Comparison of ENCODE assay signal across 11 cellular contexts in genomic region chr17:74769856-74770497, GRCh38. TPM values are rescaled to one million over a fixed set of nuclear protein-coding genes. Genes with fewer than 3 reads are reported as not detected.
A peak's percentile ranks its signal among the peaks of the same experiment; 100 is the strongest.
DNase-seq lines count a peak whose midpoint lies in the region; ATAC-seq, FAIRE-seq and TF ChIP-seq lines count a peak whose summit lies in the region.
"Had no signal": no experiment of that assay in that cellular context is flagged by ENCODE, and none has a peak within 500 bp of the region (broad histone marks: within the 10 kb centered on the region; RNA-seq: fewer than 3 reads in every experiment).

No MANE protein-coding gene starts in this region.

- no peaks in the 10 kb centered on the region for H3K9me3 ChIP-seq in neutrophil
- H3K9me3 ChIP-seq: right atrium auricular region, SJSA1 had no signal

- H3K27ac ChIP-seq in neutrophil = peak overlapping the region; percentile 69
- H3K27ac ChIP-seq: SJSA1 had no signal

- H3K27me3 ChIP-seq in neutrophil = no peaks in the 10 kb centered on the region
- H3K27me3 ChIP-seq: right atrium auricular region, SJSA1 had no signal

- DNase-seq in GM12891 (ENCODE audit: insufficient read length, low spot score) = no peak
- DNase-seq in central memory CD8-positive, alpha-beta T cell (ENCODE audit: low spot score in 2 of 2) = no peak
- no peak for DNase-seq in foreskin melanocyte
- no peak for DNase-seq in DMS 273 (lab: John Stamatoyannopoulos, UW; ENCODE audit: unreplicated experiment)
- DNase-seq: COR-L47 had no signal

- FAIRE-seq in GM12891 (lab: Jason Lieb, UNC) = no peak

- H3K4me1 ChIP-seq in neutrophil (ENCODE audit: control insufficient read depth in 1 of 2, insufficient read depth in 1 of 2, low read depth in 1 of 2, low read length in 1 of 2) = peaks cover 8 to 12% of the 10 kb centered on the region in 2 experiments

- peak overlapping the region; percentile 80 for H3K27ac Mint-ChIP-seq in central memory CD8-positive, alpha-beta T cell (ENCODE audit: low read depth)
- H3K27ac Mint-ChIP-seq: memory B cell had no signal

- no peak for ATAC-seq in central memory CD8-positive, alpha-beta T cell (replicated peaks; ENCODE audit: extremely low read depth, poor library complexity, severe bottlenecking)
- no peak for ATAC-seq in GM21367 (IDR thresholded peaks at IDR 0.05; ENCODE audit: unreplicated experiment)

- peaks cover 76% of the 10 kb centered on the region for H3K36me3 ChIP-seq in neutrophil

- peaks cover 40% of the 10 kb centered on the region for H3K4me1 Mint-ChIP-seq in central memory CD8-positive, alpha-beta T cell

- no peaks in the 10 kb centered on the region for H3K9me3 Mint-ChIP-seq in central memory CD8-positive, alpha-beta T cell
- H3K9me3 Mint-ChIP-seq: memory B cell had no signal

- H3K27me3 Mint-ChIP-seq in central memory CD8-positive, alpha-beta T cell = no peaks in the 10 kb centered on the region
- H3K27me3 Mint-ChIP-seq: memory B cell had no signal

- H3K4me3 Mint-ChIP-seq in central memory CD8-positive, alpha-beta T cell = no peak overlapping the region
- H3K4me3 Mint-ChIP-seq: memory B cell had no signal

- H3K4me3 ChIP-seq in neutrophil (ENCODE audit: low read depth in 1 of 2, low read length in 1 of 2) = no peak overlapping the region
- H3K4me3 ChIP-seq: right atrium auricular region, SJSA1 had no signal

- peaks cover 59% of the 10 kb centered on the region for H3K36me3 Mint-ChIP-seq in central memory CD8-positive, alpha-beta T cell (ENCODE audit: insufficient read depth)

- no peak for TF ChIP-seq CTCF in neutrophil (IDR thresholded peaks at IDR 0.05)

- TF ChIP-seq POLR2A in GM12891 (IDR thresholded peaks at IDR 0.05; ENCODE audit: low read depth, low read length) = no peak

TF ChIP-seq in GM12891, 5 proteins besides CTCF, POLR2A, EP300 and RAD21:
- TF ChIP-seq POLR2AphosphoS5 (IDR thresholded peaks at IDR 0.05; ENCODE audit: low read depth, low read length) (0 out of 2 replicates have a peak, but pooled peaks have one; percentile 30), POU2F2 (IDR thresholded peaks at IDR 0.05; ENCODE audit: low read depth, low read length) (no peak), PAX5 (IDR thresholded peaks at IDR 0.05; ENCODE audit: insufficient read depth, low read length, severe bottlenecking) (no peak)
TF ChIP-seq in GM12891: peak in this region for 1.

TF ChIP-seq in PFSK-1, 5 proteins besides CTCF, POLR2A, EP300 and RAD21:
- no peak for TF ChIP-seq SIN3A (IDR thresholded peaks at IDR 0.05; ENCODE audit: borderline replicate concordance, insufficient read depth, low read length)
- no peak for TF ChIP-seq REST (IDR thresholded peaks at IDR 0.05; ENCODE audit: insufficient read depth in 1 of 2, low read depth in 2 of 2, low read length in 2 of 2)
- no peak for TF ChIP-seq TAF1 (IDR thresholded peaks at IDR 0.05; ENCODE audit: borderline replicate concordance, insufficient read depth, low read length)
- TF ChIP-seq FOXP2 (optimal IDR thresholded peaks at IDR 0.05; ENCODE audit: borderline replicate concordance, extremely low read depth, extremely low read length, insufficient read depth) = no peak
- peak; percentile 42; the same call in 1 of the 2 replicates for TF ChIP-seq POLR2AphosphoS5 (IDR thresholded peaks at IDR 0.05; ENCODE audit: low read depth, low read length)

RNA-seq across cellular contexts. Expression of gene NAT9, which starts 6.2 kb away (rescaled TPM):
- 32.7 TPM for polyA plus RNA-seq in GM12891 (2012; ENCODE audit: low read depth, missing spikeins)
- polyA plus RNA-seq in PFSK-1 (2012; ENCODE audit: insufficient read length, low read depth) = 78.2 TPM

RNA-seq across cellular contexts. Expression of gene NHERF1, which starts 21.5 kb away (rescaled TPM):
- 19.1 TPM for polyA plus RNA-seq in GM12891 (2012; ENCODE audit: low read depth, missing spikeins)
- 34.4 TPM for polyA plus RNA-seq in PFSK-1 (2012; ENCODE audit: insufficient read length, low read depth)

RNA-seq across cellular contexts. Expression of gene RAB37, which starts 32.9 kb away (rescaled TPM):
- 8.5 TPM for polyA plus RNA-seq in GM12891 (2012; ENCODE audit: low read depth, missing spikeins)
- not detected for polyA plus RNA-seq in PFSK-1 (2012; ENCODE audit: insufficient read length, low read depth)

RNA-seq across cellular contexts. Expression of gene CD300LF, which starts 57.3 kb away (rescaled TPM):
- not detected for polyA plus RNA-seq in GM12891 (2012; ENCODE audit: low read depth, missing spikeins)
- polyA plus RNA-seq in PFSK-1 (2012; ENCODE audit: insufficient read length, low read depth) = not detected
